ENCODE assay signal across 11 cellular contexts in genomic region chr17:75242461-75243042, GRCh38. TPM values are rescaled to one million over a fixed set of nuclear protein-coding genes. Genes with fewer than 3 reads are reported as not detected.
DNase-seq lines count a peak whose midpoint lies in the region; ATAC-seq lines count a peak whose summit lies in the region.
"Had no signal": no experiment of that assay in that cellular context is flagged by ENCODE, and none has a peak within 500 bp of the region (broad histone marks: within the 10 kb centered on the region; RNA-seq: fewer than 3 reads in every experiment).

No MANE protein-coding gene starts in this region.

- ATAC-seq in stimulated activated naive CD8-positive, alpha-beta T cell treated with anti-CD3 and anti-CD28 coated beads, Interleukin-15, amount 100 ng/mL, for 72 hours = peak; percentile 47
- no peak for ATAC-seq in sciatic nerve

- H3K27me3 Mint-ChIP-seq in activated naive CD4-positive, alpha-beta T cell treated with anti-CD3 and anti-CD28 coated beads for 36 hours (ENCODE audit: low read depth) = no peaks in the 10 kb centered on the region
- no peaks in the 10 kb centered on the region for H3K27me3 Mint-ChIP-seq in stimulated activated naive CD8-positive, alpha-beta T cell treated with anti-CD3 and anti-CD28 coated beads, Interleukin-15, amount 100 ng/mL, for 72 hours

- no peaks in the 10 kb centered on the region for H3K9me3 ChIP-seq in effector memory CD4-positive, alpha-beta T cell (ENCODE audit: control insufficient read depth, low read length)

- H3K4me3 Mint-ChIP-seq in activated naive CD4-positive, alpha-beta T cell treated with anti-CD3 and anti-CD28 coated beads for 36 hours = no peak overlapping the region
- H3K4me3 Mint-ChIP-seq in stimulated activated naive CD8-positive, alpha-beta T cell treated with anti-CD3 and anti-CD28 coated beads, Interleukin-15, amount 100 ng/mL, for 72 hours = peak overlapping the region; percentile 2 to 61

- H3K4me1 ChIP-seq in effector memory CD4-positive, alpha-beta T cell (ENCODE audit: control insufficient read depth, insufficient read depth, low read length, poor library complexity, severe bottlenecking) = peaks cover 33% of the 10 kb centered on the region

- H3K4me3 ChIP-seq in effector memory CD4-positive, alpha-beta T cell (ENCODE audit: insufficient read depth, low read depth, low read length, poor library complexity, severe bottlenecking) = no peak overlapping the region
- H3K4me3 ChIP-seq: lung had no signal

- CTCF ChIA-PET in activated naive CD4-positive, alpha-beta T cell treated with anti-CD3 and anti-CD28 coated beads for 36 hours (lab: Charles Lee) = interaction anchor here (0.6 to 5.7 kb wide), 6 partner anchors 13 to 368 kb away, joined by 4 to 39 read pairs (median 22); partner anchors contain the start of genes GGA3, MIF4GD and MRPS7

- H3K36me3 Mint-ChIP-seq in activated naive CD4-positive, alpha-beta T cell treated with anti-CD3 and anti-CD28 coated beads for 36 hours (ENCODE audit: low read depth) = peaks cover 30% of the 10 kb centered on the region

- no peaks in the 10 kb centered on the region for H3K27me3 ChIP-seq in effector memory CD4-positive, alpha-beta T cell (replicated peaks; ENCODE audit: control insufficient read depth, insufficient read depth, low read length, poor library complexity, severe bottlenecking)

- peak overlapping the region; percentile 67 for H3K27ac ChIP-seq in effector memory CD4-positive, alpha-beta T cell (ENCODE audit: insufficient read depth, low read length, poor library complexity, severe bottlenecking)

- peaks cover 57% of the 10 kb centered on the region for H3K4me1 Mint-ChIP-seq in activated naive CD4-positive, alpha-beta T cell treated with anti-CD3 and anti-CD28 coated beads for 36 hours (ENCODE audit: low read depth)
- peaks cover 85% of the 10 kb centered on the region for H3K4me1 Mint-ChIP-seq in stimulated activated naive CD8-positive, alpha-beta T cell treated with anti-CD3 and anti-CD28 coated beads, Interleukin-15, amount 100 ng/mL, for 72 hours

- no peaks in the 10 kb centered on the region for H3K9me3 Mint-ChIP-seq in activated naive CD4-positive, alpha-beta T cell treated with anti-CD3 and anti-CD28 coated beads for 36 hours
- no peaks in the 10 kb centered on the region for H3K9me3 Mint-ChIP-seq in stimulated activated naive CD8-positive, alpha-beta T cell treated with anti-CD3 and anti-CD28 coated beads, Interleukin-15, amount 100 ng/mL, for 72 hours

- peak overlapping the region; percentile 75 for H3K27ac Mint-ChIP-seq in activated naive CD4-positive, alpha-beta T cell treated with anti-CD3 and anti-CD28 coated beads for 36 hours
- peak overlapping the region in 1 of 2 donors; percentile 92 for H3K27ac Mint-ChIP-seq in stimulated activated naive CD8-positive, alpha-beta T cell treated with anti-CD3 and anti-CD28 coated beads, Interleukin-15, amount 100 ng/mL, for 72 hours

- peaks cover 73% of the 10 kb centered on the region for H3K36me3 ChIP-seq in effector memory CD4-positive, alpha-beta T cell (ENCODE audit: control insufficient read depth, insufficient read depth, low read length)

- intact Hi-C loops in activated naive CD4-positive, alpha-beta T cell treated with anti-CD3 and anti-CD28 coated beads for 36 hours (cut with micrococcal nuclease) = no loop called here
- intact Hi-C loops in sciatic nerve (cut with DNase I) = no loop called here

- DNase-seq in activated naive CD4-positive, alpha-beta T cell treated with anti-CD3 and anti-CD28 coated beads for 36 hours = no peak
- no peak for DNase-seq in activated naive CD4-positive, alpha-beta T cell treated with anti-CD3 and anti-CD28 coated beads, Interleukin-2, amount 50 U/mL, for 16 hours
- DNase-seq in T-helper 9 cell (peak; percentile 51), dermis blood vessel endothelial cell (no peak), Kasumi-1 (lab: John Stamatoyannopoulos, UW) (no peak), sciatic nerve (ENCODE audit: low spot score) (no peak)
- DNase-seq in effector memory CD4-positive, alpha-beta T cell = peak; percentile 34 to 62 (median 41)
- no peak for DNase-seq in stimulated activated naive CD8-positive, alpha-beta T cell treated with anti-CD3 and anti-CD28 coated beads, Interleukin-15, amount 100 ng/mL, for 72 hours
- DNase-seq: foreskin melanocyte, Right ventricle myocardium superior had no signal

RNA-seq across cellular contexts. Expression of gene GGA3, which starts 18.9 kb away (rescaled TPM):
- total RNA-seq in activated naive CD4-positive, alpha-beta T cell treated with anti-CD3 and anti-CD28 coated beads for 36 hours = 10 to 100 TPM; 65.7 to 66.1 TPM
- total RNA-seq in dermis blood vessel endothelial cell (11.9 and 26.4 TPM in 2 replicates), sciatic nerve (75.0 TPM)

RNA-seq across cellular contexts. Expression of gene MRPS7, which starts 19.1 kb away (rescaled TPM):
- 10 to 100 TPM; 73.3 to 78.3 TPM for total RNA-seq in activated naive CD4-positive, alpha-beta T cell treated with anti-CD3 and anti-CD28 coated beads for 36 hours
- total RNA-seq in dermis blood vessel endothelial cell (63.2 and 73.5 TPM in 2 replicates), sciatic nerve (21.8 TPM)

RNA-seq across cellular contexts. Expression of gene MIF4GD, which starts 28.5 kb away (rescaled TPM):
- total RNA-seq in activated naive CD4-positive, alpha-beta T cell treated with anti-CD3 and anti-CD28 coated beads for 36 hours = 10 to 100 TPM; 43.4 to 45.3 TPM
- 10.6 and 12.8 TPM in 2 replicates for total RNA-seq in dermis blood vessel endothelial cell
- 26.2 TPM for total RNA-seq in sciatic nerve

RNA-seq across cellular contexts. Expression of gene NUP85, which starts 37.1 kb away (rescaled TPM):
- 100 to 1,000 TPM; 112 to 116 TPM for total RNA-seq in activated naive CD4-positive, alpha-beta T cell treated with anti-CD3 and anti-CD28 coated beads for 36 hours
- total RNA-seq in dermis blood vessel endothelial cell (37.6 and 41.5 TPM in 2 replicates), sciatic nerve (71.1 TPM)

RNA-seq across cellular contexts. Expression of gene SLC25A19, which starts 46.7 kb away (rescaled TPM):
- total RNA-seq in activated naive CD4-positive, alpha-beta T cell treated with anti-CD3 and anti-CD28 coated beads for 36 hours = 10 to 100 TPM; 47.5 to 48.4 TPM
- total RNA-seq in dermis blood vessel endothelial cell (10.3 and 13.1 TPM in 2 replicates), sciatic nerve (22.5 TPM)

Comparison
In these comparisons a context has a peak if more than half of its experiments do, and no peak if none do; other contexts are left out.
1. DNase-seq: peak in T-helper 9 cell (single experiment) and effector memory CD4-positive, alpha-beta T cell (3 of 3); none in activated naive CD4-positive, alpha-beta T cell treated with anti-CD3 and anti-CD28 coated beads for 36 hours (single experiment), activated naive CD4-positive, alpha-beta T cell treated with anti-CD3 and anti-CD28 coated beads, Interleukin-2, amount 50 U/mL, for 16 hours (single experiment), stimulated activated naive CD8-positive, alpha-beta T cell treated with anti-CD3 and anti-CD28 coated beads, Interleukin-15, amount 100 ng/mL, for 72 hours (0 of 2), dermis blood vessel endothelial cell (single experiment), Kasumi-1 (0 of 2) and sciatic nerve (single experiment).